ENCODE assay signal across 31 cellular contexts in genomic region chr11:39975091-39975490, GRCh38.
"Had no signal": no experiment of that assay in that cellular context is flagged by ENCODE, and none has a peak within 500 bp of the region (broad histone marks: within the 10 kb centered on the region; RNA-seq: fewer than 3 reads in every experiment).

No MANE protein-coding gene starts in this region.

- H3K36me3 ChIP-seq: brain microvascular endothelial cell, esophagus squamous epithelium had no signal

- H3K27ac ChIP-seq: brain microvascular endothelial cell, coronary artery, epithelial cell of prostate, esophagus squamous epithelium had no signal

- H3K27ac Mint-ChIP-seq: activated CD4-positive, alpha-beta memory T cell treated with anti-CD3 and anti-CD28 coated beads for 36 hours; activated CD4-positive, alpha-beta T cell treated with anti-CD3 and anti-CD28 coated beads for 36 hours; activated CD4-positive, alpha-beta T cell treated with anti-CD3 and anti-CD28 coated beads, Interleukin-2, amount 10 ng/mL, durations not matched to agents 24 days and 14 days; activated CD8-positive, alpha-beta memory T cell treated with anti-CD3 and anti-CD28 coated beads, Interleukin-2, amount 10 ng/mL, durations not matched to agents 7 days and 5 days; activated CD8-positive, alpha-beta T cell treated with anti-CD3 and anti-CD28 coated beads, Interleukin-2, amount 10 ng/mL, durations not matched to agents 7 days and 5 days; activated naive CD8-positive, alpha-beta T cell; activated T-cell treated with anti-CD3 and anti-CD28 coated beads, Interleukin-2, amount 50 U/mL, for 24 hours; activated T-cell treated with anti-CD3 and anti-CD28 coated beads, Interleukin-2, amount 50 U/mL, for 72 hours had no signal

- H3K36me3 Mint-ChIP-seq: activated CD4-positive, alpha-beta memory T cell treated with anti-CD3 and anti-CD28 coated beads for 36 hours; activated CD8-positive, alpha-beta memory T cell treated with anti-CD3 and anti-CD28 coated beads, Interleukin-2, amount 10 ng/mL, durations not matched to agents 7 days and 5 days; activated naive CD8-positive, alpha-beta T cell had no signal

- H3K4me3 Mint-ChIP-seq: activated CD4-positive, alpha-beta memory T cell treated with anti-CD3 and anti-CD28 coated beads for 36 hours; activated CD4-positive, alpha-beta T cell treated with anti-CD3 and anti-CD28 coated beads for 36 hours; activated CD4-positive, alpha-beta T cell treated with anti-CD3 and anti-CD28 coated beads, Interleukin-2, amount 10 ng/mL, durations not matched to agents 24 days and 14 days; activated CD8-positive, alpha-beta memory T cell treated with anti-CD3 and anti-CD28 coated beads, Interleukin-2, amount 10 ng/mL, durations not matched to agents 7 days and 5 days; activated CD8-positive, alpha-beta T cell treated with anti-CD3 and anti-CD28 coated beads, Interleukin-2, amount 10 ng/mL, durations not matched to agents 7 days and 5 days; activated naive CD8-positive, alpha-beta T cell; activated T-cell treated with anti-CD3 and anti-CD28 coated beads, Interleukin-2, amount 50 U/mL, for 24 hours; activated T-cell treated with anti-CD3 and anti-CD28 coated beads, Interleukin-2, amount 50 U/mL, for 72 hours; central memory CD8-positive, alpha-beta T cell had no signal

- H3K4me3 ChIP-seq: coronary artery, esophagus squamous epithelium had no signal

- H3K27me3 Mint-ChIP-seq: activated CD4-positive, alpha-beta memory T cell treated with anti-CD3 and anti-CD28 coated beads for 36 hours; activated CD4-positive, alpha-beta T cell treated with anti-CD3 and anti-CD28 coated beads for 36 hours; activated CD4-positive, alpha-beta T cell treated with anti-CD3 and anti-CD28 coated beads, Interleukin-2, amount 10 ng/mL, durations not matched to agents 24 days and 14 days; activated CD8-positive, alpha-beta memory T cell treated with anti-CD3 and anti-CD28 coated beads, Interleukin-2, amount 10 ng/mL, durations not matched to agents 7 days and 5 days; activated naive CD8-positive, alpha-beta T cell; activated T-cell treated with anti-CD3 and anti-CD28 coated beads, Interleukin-2, amount 50 U/mL, for 24 hours; central memory CD8-positive, alpha-beta T cell had no signal

- ATAC-seq: activated CD4-positive, alpha-beta T cell treated with anti-CD3 and anti-CD28 coated beads for 36 hours; activated CD8-positive, alpha-beta memory T cell treated with anti-CD3 and anti-CD28 coated beads, Interleukin-2, amount 10 ng/mL, durations not matched to agents 7 days and 5 days; activated CD8-positive, alpha-beta T cell treated with anti-CD3 and anti-CD28 coated beads, Interleukin-2, amount 10 ng/mL, durations not matched to agents 7 days and 5 days; activated T-cell treated with anti-CD3 and anti-CD28 coated beads, Interleukin-2, amount 50 U/mL, for 72 hours had no signal

- H3K4me1 ChIP-seq: esophagus squamous epithelium had no signal

- H3K4me1 Mint-ChIP-seq: activated CD4-positive, alpha-beta T cell treated with anti-CD3 and anti-CD28 coated beads for 36 hours; activated CD4-positive, alpha-beta T cell treated with anti-CD3 and anti-CD28 coated beads, Interleukin-2, amount 10 ng/mL, durations not matched to agents 24 days and 14 days; activated CD8-positive, alpha-beta memory T cell treated with anti-CD3 and anti-CD28 coated beads, Interleukin-2, amount 10 ng/mL, durations not matched to agents 7 days and 5 days; central memory CD8-positive, alpha-beta T cell had no signal

- FAIRE-seq: astrocyte, bronchial epithelial cell, endometrium, endothelial cell of umbilical vein, frontal cortex had no signal

- DNase-seq: activated CD4-positive, alpha-beta memory T cell treated with anti-CD3 and anti-CD28 coated beads for 36 hours; activated CD4-positive, alpha-beta T cell treated with anti-CD3 and anti-CD28 coated beads for 36 hours; activated CD4-positive, alpha-beta T cell treated with anti-CD3 and anti-CD28 coated beads, Interleukin-2, amount 10 ng/mL, durations not matched to agents 24 days and 14 days; activated CD4-positive, CD25-positive, alpha-beta regulatory T cell; activated CD4-positive, CD25-positive, alpha-beta regulatory T cell treated with anti-CD3 and anti-CD28 coated beads, Interleukin-2, amount 50 U/mL, for 72 hours; activated CD8-positive, alpha-beta memory T cell treated with anti-CD3 and anti-CD28 coated beads, Interleukin-2, amount 10 ng/mL, durations not matched to agents 7 days and 5 days; activated CD8-positive, alpha-beta memory T cell treated with anti-CD3 and anti-CD28 coated beads, Interleukin-2, amount 50 U/mL, for 4 hours; activated CD8-positive, alpha-beta T cell treated with anti-CD3 and anti-CD28 coated beads, Interleukin-2, amount 10 ng/mL, durations not matched to agents 7 days and 5 days; activated gamma-delta T cell; activated naive CD4-positive, alpha-beta T cell; activated naive CD4-positive, alpha-beta T cell treated with anti-CD3 and anti-CD28 coated beads, Interleukin-2, amount 50 U/mL, for 16 hours; activated T-cell treated with anti-CD3 and anti-CD28 coated beads for 4 hours; activated T-cell treated with anti-CD3 and anti-CD28 coated beads, Interleukin-2, amount 50 U/mL, for 24 hours; activated T-cell treated with anti-CD3 and anti-CD28 coated beads, Interleukin-2, amount 50 U/mL, for 72 hours; amniotic stem cell; anterior cingulate cortex; brain microvascular endothelial cell; dermis blood vessel endothelial cell; effector CD4-positive, alpha-beta T cell; esophagus squamous epithelium; head of caudate nucleus; T-helper 2 cell had no signal

- H3K27me3 ChIP-seq: brain microvascular endothelial cell, esophagus squamous epithelium had no signal
